Comparison of ENCODE assay signal across 20 cellular contexts in the genomic region with DNA sequence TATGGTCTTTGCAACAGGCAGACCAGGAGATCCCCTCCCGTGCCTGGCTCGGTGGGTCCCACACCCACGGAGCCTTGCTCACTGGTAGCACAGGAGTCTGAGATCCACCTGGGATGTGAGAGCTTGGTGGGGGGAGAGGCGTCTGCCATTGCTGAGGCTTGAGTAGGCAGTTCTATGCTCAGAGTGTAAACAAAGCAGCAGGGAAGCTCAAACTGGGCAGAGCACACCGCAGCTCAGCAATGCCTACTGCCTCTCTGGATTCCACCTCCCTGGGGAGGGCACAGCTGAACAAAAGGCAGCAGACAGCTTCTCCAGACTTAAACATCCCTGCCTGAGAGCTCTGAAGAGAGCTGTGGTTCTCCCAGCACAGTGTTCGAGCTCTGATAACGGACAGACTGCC.
DNase-seq lines count a peak whose midpoint lies in the region; TF ChIP-seq lines count a peak whose summit lies in the region.
"Had no signal": no experiment of that assay in that cellular context is flagged by ENCODE, and none has a peak within 500 bp of the region (broad histone marks: within the 10 kb centered on the region; RNA-seq: fewer than 3 reads in every experiment).

No MANE protein-coding gene starts in this region.

- peaks cover 26 to 59% (median 35%) of the 10 kb centered on the region in 3 experiments for H3K36me3 Mint-ChIP-seq in H9 (ENCODE audit: insufficient read depth in 1 of 3, low read depth in 3 of 3)
- H3K36me3 Mint-ChIP-seq in nephron progenitor cell (ENCODE audit: low read depth), result peaks cover 83% of the 10 kb centered on the region
- H3K36me3 Mint-ChIP-seq in activated naive CD8-positive, alpha-beta T cell treated with anti-CD3 and anti-CD28 coated beads for 36 hours, result peaks cover 44% of the 10 kb centered on the region
- H3K36me3 Mint-ChIP-seq in MCF 10A (ENCODE audit: insufficient read depth, unreplicated experiment), result peaks cover 17% of the 10 kb centered on the region

- no peaks in the 10 kb centered on the region for H3K79me1 ChIP-seq in H9 (ENCODE audit: insufficient read depth, low read depth, low read length, poor library complexity, severe bottlenecking)

- H2BK15ac ChIP-seq in H9 (ENCODE audit: low read depth, low read length), result no peak overlapping the region

- H2AK5ac ChIP-seq in H9 (ENCODE audit: insufficient read length, low read length), result no peak overlapping the region

- POLR2A ChIA-PET in MCF 10A (lab: Yijun Ruan, JAX), result no interaction called here

- no peaks in the 10 kb centered on the region for H4K20me1 ChIP-seq in H9 (ENCODE audit: control insufficient read depth, insufficient read depth, insufficient read length)

- H3K27ac Mint-ChIP-seq in H9 (peak overlapping the region; percentile 29 to 89 (median 69); a peak in 4 of 7 replicates), nephron progenitor cell (peak overlapping the region; percentile 54), MCF 10A (ENCODE audit: low read depth, unreplicated experiment) (no peak overlapping the region)
- no peak overlapping the region for H3K27ac Mint-ChIP-seq in activated naive CD8-positive, alpha-beta T cell treated with anti-CD3 and anti-CD28 coated beads for 36 hours
- H3K27ac Mint-ChIP-seq: activated naive CD8-positive, alpha-beta T cell; activated T-helper 17 cell treated with anti-CD3 and anti-CD28 coated beads, Interleukin-2, amount 50 U/mL, for 72 hours; CD4-positive, alpha-beta memory T cell had no signal

- no peaks in the 10 kb centered on the region for H3K27me3 Mint-ChIP-seq in H9 (ENCODE audit: low read depth)
- peaks cover 9% of the 10 kb centered on the region for H3K27me3 Mint-ChIP-seq in nephron progenitor cell (ENCODE audit: low read depth, poor library complexity)
- no peaks in the 10 kb centered on the region for H3K27me3 Mint-ChIP-seq in activated naive CD8-positive, alpha-beta T cell treated with anti-CD3 and anti-CD28 coated beads for 36 hours
- no peaks in the 10 kb centered on the region for H3K27me3 Mint-ChIP-seq in MCF 10A (ENCODE audit: insufficient read depth, unreplicated experiment)
- H3K27me3 Mint-ChIP-seq: activated naive CD8-positive, alpha-beta T cell; activated T-helper 17 cell treated with anti-CD3 and anti-CD28 coated beads, Interleukin-2, amount 50 U/mL, for 72 hours; CD4-positive, alpha-beta memory T cell had no signal

- no peak overlapping the region for H2BK120ac ChIP-seq in H9 (ENCODE audit: low read depth, low read length, poor library complexity, severe bottlenecking)

- no peak overlapping the region for H2BK12ac ChIP-seq in H9 (ENCODE audit: insufficient read length, low read depth, low read length)

- H3K4me1 ChIP-seq in H9 (ENCODE audit: insufficient read depth, low read length), result peaks cover 5% of the 10 kb centered on the region; the same call in 1 of the 2 replicates
- H3K4me1 ChIP-seq: thyroid gland had no signal

- DNase-seq in H9 (peak; percentile 36), NCI-H146 treated with DMSO at 0.1 percent for 48 hours (lab: John Stamatoyannopoulos, UW; ENCODE audit: unreplicated experiment) (peak; percentile 78), NCI-H69 (lab: John Stamatoyannopoulos, UW) (peak; percentile 85), nephron progenitor cell (no peak), DMS79 treated with DMSO at 0.1 percent for 48 hours (lab: John Stamatoyannopoulos, UW) (no peak), MCF 10A (ENCODE audit: unreplicated experiment) (no peak)
- DNase-seq in activated naive CD8-positive, alpha-beta T cell treated with anti-CD3 and anti-CD28 coated beads for 36 hours, result no peak
- DNase-seq: activated CD4-positive, alpha-beta T cell treated with anti-CD3 and anti-CD28 coated beads, Interleukin-2, amount 50 U/mL, for 1 hour; CD4-positive, alpha-beta memory T cell; DMS53; NCI-H1436; RPMI8226; stimulated activated naive CD4-positive, alpha-beta T cell; thyroid gland had no signal

- no peak overlapping the region for H3K23ac ChIP-seq in H9 (ENCODE audit: insufficient read length, low read depth, low read length)

- no peak overlapping the region for H4K8ac ChIP-seq in H9 (replicated peaks; ENCODE audit: insufficient read length, low read depth, low read length)

- peaks cover 19 to 20% of the 10 kb centered on the region in 2 experiments for H3K4me1 Mint-ChIP-seq in H9
- no peaks in the 10 kb centered on the region for H3K4me1 Mint-ChIP-seq in nephron progenitor cell
- H3K4me1 Mint-ChIP-seq in activated naive CD8-positive, alpha-beta T cell treated with anti-CD3 and anti-CD28 coated beads for 36 hours, result peaks cover 2% of the 10 kb centered on the region
- no peaks in the 10 kb centered on the region for H3K4me1 Mint-ChIP-seq in MCF 10A (ENCODE audit: insufficient read depth, unreplicated experiment)

- no peak overlapping the region for H3T11ph ChIP-seq in H9 (ENCODE audit: low read length)

- TF ChIP-seq CTCF in H9 (conservative IDR thresholded peaks at IDR 0.05) (no peak), nephron progenitor cell (IDR thresholded peaks at IDR 0.05) (no peak), MCF 10A (IDR thresholded peaks at IDR 0.05; ENCODE audit: unreplicated experiment) (no peak)

- H3K27me3 ChIP-seq in H9 (ENCODE audit: insufficient read depth, low read length), result no peaks in the 10 kb centered on the region
- H3K27me3 ChIP-seq: thyroid gland had no signal

- H2BK20ac ChIP-seq in H9 (ENCODE audit: low read depth, low read length, poor library complexity, severe bottlenecking), result no peak overlapping the region

- H3K9ac ChIP-seq in H9 (ENCODE audit: extremely low read depth, insufficient read length, low read length), result no peak overlapping the region

- H3K4ac ChIP-seq in H9 (ENCODE audit: low read depth, low read length), result no peak overlapping the region

- H3K9me3 Mint-ChIP-seq in H9 (peaks cover 6 to 11% of the 10 kb centered on the region in 2 experiments; a peak in 4 of 5 replicates), nephron progenitor cell (peaks cover 40% of the 10 kb centered on the region), MCF 10A (ENCODE audit: unreplicated experiment) (no peaks in the 10 kb centered on the region)
- peaks cover 3% of the 10 kb centered on the region for H3K9me3 Mint-ChIP-seq in activated naive CD8-positive, alpha-beta T cell treated with anti-CD3 and anti-CD28 coated beads for 36 hours
- H3K9me3 Mint-ChIP-seq: activated T-helper 17 cell treated with anti-CD3 and anti-CD28 coated beads, Interleukin-2, amount 50 U/mL, for 72 hours had no signal

- no peak overlapping the region for H3K18ac ChIP-seq in H9 (ENCODE audit: insufficient read length, low read depth, low read length)

- intact Hi-C loops in MCF 10A (cut with micrococcal nuclease), result no loop called here

- no peak overlapping the region for H3K56ac ChIP-seq in H9 (ENCODE audit: insufficient read length, low read depth, low read length)

- no peak overlapping the region for H2BK5ac ChIP-seq in H9 (ENCODE audit: insufficient read length, low read length)

- H3K23me2 ChIP-seq in H9 (ENCODE audit: insufficient read length, low read depth, low read length, poor library complexity, severe bottlenecking), result no peaks in the 10 kb centered on the region

- no CpG with 5 or more reads among the region's 7 CpGs for WGBS in H9 (ENCODE audit: extremely low coverage, insufficient read length, low lambda C conversion rate)

- H3K9me3 ChIP-seq in H9 (ENCODE audit: control insufficient read depth, low read depth, low read length), result no peaks in the 10 kb centered on the region
- H3K9me3 ChIP-seq: thyroid gland had no signal

- no peak overlapping the region for H4K5ac ChIP-seq in H9 (ENCODE audit: insufficient read length, low read depth, low read length)

- H3K4me3 Mint-ChIP-seq in H9 (no peak overlapping the region), nephron progenitor cell (no peak overlapping the region), MCF 10A (ENCODE audit: unreplicated experiment) (no peak overlapping the region)
- no peak overlapping the region for H3K4me3 Mint-ChIP-seq in activated naive CD8-positive, alpha-beta T cell treated with anti-CD3 and anti-CD28 coated beads for 36 hours
- H3K4me3 Mint-ChIP-seq: activated naive CD8-positive, alpha-beta T cell; activated T-helper 17 cell treated with anti-CD3 and anti-CD28 coated beads, Interleukin-2, amount 50 U/mL, for 72 hours; CD4-positive, alpha-beta memory T cell had no signal

- H3K14ac ChIP-seq in H9 (ENCODE audit: insufficient read depth, low read length), result no peak overlapping the region

- no peaks in the 10 kb centered on the region for H3K79me2 ChIP-seq in H9 (ENCODE audit: insufficient read depth, low read length)

- H3K4me2 ChIP-seq in H9 (ENCODE audit: insufficient read depth, insufficient read length, low read length), result no peak overlapping the region

- no TSS peak for BruUV-seq in MCF 10A (replicated peaks; lab: Mats Ljungman, UMichigan)

- H2AFZ ChIP-seq in H9 (ENCODE audit: low read length), result no peak overlapping the region

- H3K27ac ChIP-seq in H9 (ENCODE audit: insufficient read length, low read depth, low read length), result no peak overlapping the region
- H3K27ac ChIP-seq: epithelial cell of prostate, SK-N-MC, skin epidermis, thyroid gland, VCaP had no signal

- CTCF ChIA-PET in MCF 10A (lab: Yijun Ruan, JAX), result no interaction called here

- no peak overlapping the region for H4K91ac ChIP-seq in H9 (ENCODE audit: insufficient read length, low read depth, low read length)

Comparison
In these comparisons a context has a peak if more than half of its experiments do, and no peak if none do; other contexts are left out.
1. DNase-seq: peak in H9 (single experiment), NCI-H146 treated with DMSO at 0.1 percent for 48 hours (single experiment) and NCI-H69 (single experiment); none in nephron progenitor cell (single experiment), activated naive CD8-positive, alpha-beta T cell treated with anti-CD3 and anti-CD28 coated beads for 36 hours (single experiment), DMS79 treated with DMSO at 0.1 percent for 48 hours (single experiment) and MCF 10A (single experiment).
2. H3K27ac Mint-ChIP-seq: peak in H9 (3 of 3) and nephron progenitor cell (single experiment); none in activated naive CD8-positive, alpha-beta T cell treated with anti-CD3 and anti-CD28 coated beads for 36 hours (single experiment) and MCF 10A (single experiment).